In genomic region chr5:134437340-134438267, GRCh38 we compare ENCODE assay signal across 1 cellular context.
TF ChIP-seq lines count a peak whose summit lies in the region.

No MANE protein-coding gene starts in this region.

TF ChIP-seq in K562, 482 proteins besides CTCF, POLR2A, EP300 and RAD21 (continued from another document and continues in another):
- no peak for TF ChIP-seq CGGBP1 (CRISPR knock-in tag; IDR thresholded peaks at IDR 0.05)
- no peak for TF ChIP-seq ZZZ3 (IDR thresholded peaks at IDR 0.05)
- no peak for TF ChIP-seq PPARD (CRISPR knock-in tag; IDR thresholded peaks at IDR 0.05)
- no peak; the same call in 1 of the 2 replicates for TF ChIP-seq NR2C2 (CRISPR knock-in tag; IDR thresholded peaks at IDR 0.05)
- no peak for TF ChIP-seq NR2C2 (tag; IDR thresholded peaks at IDR 0.05)
- TF ChIP-seq BDP1 (IDR thresholded peaks at IDR 0.05; ENCODE audit: insufficient read depth, insufficient read length) = no peak
- 0 out of 4 replicates have a peak, but pooled peaks of 1 of the 2 experiments have one; percentile 21 for TF ChIP-seq NRF1 (conservative IDR thresholded peaks at IDR 0.05 in 1 of 2, IDR thresholded peaks at IDR 0.05 in 1 of 2)
- TF ChIP-seq CAMTA2 (CRISPR knock-in tag; conservative IDR thresholded peaks at IDR 0.05) = no peak
- TF ChIP-seq, protein P1, sequence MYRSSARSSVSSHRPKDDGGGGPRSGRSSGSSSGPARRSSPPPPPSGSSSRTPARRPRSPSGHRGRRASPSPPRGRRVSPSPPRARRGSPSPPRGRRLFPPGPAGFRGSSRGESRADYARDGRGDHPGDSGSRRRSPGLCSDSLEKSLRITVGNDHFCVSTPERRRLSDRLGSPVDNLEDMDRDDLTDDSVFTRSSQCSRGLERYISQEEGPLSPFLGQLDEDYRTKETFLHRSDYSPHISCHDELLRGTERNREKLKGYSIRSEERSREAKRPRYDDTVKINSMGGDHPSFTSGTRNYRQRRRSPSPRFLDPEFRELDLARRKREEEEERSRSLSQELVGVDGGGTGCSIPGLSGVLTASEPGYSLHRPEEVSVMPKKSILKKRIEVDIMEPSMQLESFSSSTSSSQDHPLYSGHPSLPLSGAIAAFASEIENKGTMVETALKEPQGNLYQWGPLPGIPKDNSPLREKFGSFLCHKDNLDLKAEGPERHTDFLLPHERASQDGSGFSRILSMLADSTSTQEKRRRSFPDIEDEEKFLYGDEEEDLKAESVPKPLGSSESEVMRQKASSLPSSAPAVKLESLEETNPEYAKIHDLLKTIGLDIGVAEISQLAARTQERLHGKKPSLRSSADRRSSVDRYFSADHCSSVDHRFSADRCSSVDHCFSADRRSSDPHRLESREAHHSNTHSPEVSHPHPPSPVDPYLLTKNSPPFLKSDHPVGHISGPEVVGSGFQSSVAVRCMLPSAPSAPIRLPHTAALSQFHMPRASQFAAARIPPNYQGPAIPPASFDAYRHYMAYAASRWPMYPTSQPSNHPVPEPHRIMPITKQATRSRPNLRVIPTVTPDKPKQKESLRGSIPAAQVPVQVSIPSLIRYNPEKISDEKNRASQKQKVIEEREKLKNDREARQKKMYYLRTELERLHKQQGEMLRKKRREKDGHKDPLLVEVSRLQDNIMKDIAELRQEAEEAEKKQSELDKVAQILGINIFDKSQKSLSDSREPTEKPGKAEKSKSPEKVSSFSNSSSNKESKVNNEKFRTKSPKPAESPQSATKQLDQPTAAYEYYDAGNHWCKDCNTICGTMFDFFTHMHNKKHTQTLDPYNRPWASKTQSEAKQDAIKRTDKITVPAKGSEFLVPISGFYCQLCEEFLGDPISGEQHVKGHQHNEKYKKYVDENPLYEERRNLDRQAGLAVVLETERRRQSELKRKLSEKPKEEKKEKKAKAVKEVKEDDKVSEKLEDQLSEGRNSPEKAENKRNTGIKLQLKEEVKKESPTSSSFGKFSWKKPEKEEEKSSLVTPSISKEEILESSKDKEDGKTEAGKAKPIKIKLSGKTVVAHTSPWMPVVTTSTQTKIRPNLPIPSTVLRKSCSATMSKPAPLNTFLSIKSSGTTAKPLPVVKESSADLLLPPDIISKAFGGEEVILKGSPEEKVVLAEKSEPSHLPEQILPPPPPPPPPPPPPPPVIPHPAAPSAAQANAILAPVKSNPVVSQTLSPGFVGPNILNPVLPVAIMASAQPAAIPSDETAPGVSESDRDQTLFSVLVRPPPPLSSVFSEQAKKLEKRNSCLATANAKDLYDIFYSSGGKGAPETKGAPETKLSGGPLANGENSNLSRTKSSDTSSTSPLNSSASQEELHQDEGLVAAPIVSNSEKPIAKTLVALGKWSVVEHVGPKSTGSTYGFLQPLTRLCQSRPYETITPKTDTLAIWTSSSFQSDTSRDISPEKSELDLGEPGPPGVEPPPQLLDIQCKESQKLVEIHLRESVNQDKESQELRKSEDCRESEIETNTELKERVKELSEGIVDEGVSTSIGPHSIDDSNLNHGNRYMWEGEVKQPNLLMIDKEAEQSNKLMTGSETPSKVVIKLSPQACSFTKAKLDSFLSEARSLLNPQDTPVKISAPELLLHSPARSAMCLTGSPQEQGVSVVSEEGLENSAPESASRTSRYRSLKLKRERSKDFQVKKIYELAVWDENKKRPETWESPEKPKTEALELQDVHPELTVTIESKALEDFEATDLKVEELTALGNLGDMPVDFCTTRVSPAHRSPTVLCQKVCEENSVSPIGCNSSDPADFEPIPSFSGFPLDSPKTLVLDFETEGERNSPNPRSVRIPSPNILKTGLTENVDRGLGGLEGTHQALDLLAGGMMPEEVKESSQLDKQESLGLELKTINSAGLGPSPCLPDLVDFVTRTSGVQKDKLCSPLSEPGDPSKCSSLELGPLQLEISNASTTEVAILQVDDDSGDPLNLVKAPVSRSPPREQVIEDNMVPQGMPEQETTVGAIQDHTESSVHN (IDR thresholded peaks at IDR 0.05; ENCODE audit: borderline replicate concordance in 1 of 2, low read depth in 1 of 2) = peak in 1 of 2 experiments; percentile 33; a peak in 1 of 4 replicates
- TF ChIP-seq ZNF134 (CRISPR knock-in tag; conservative IDR thresholded peaks at IDR 0.05) = no peak
- TF ChIP-seq MYNN (IDR thresholded peaks at IDR 0.05) = peak; percentile 74; the same call in 1 of the 2 replicates
- TF ChIP-seq MYNN (CRISPR knock-in tag; IDR thresholded peaks at IDR 0.05) = no peak
- 0 out of 2 replicates have a peak, but pooled peaks have one; percentile 20 for TF ChIP-seq HOMEZ (CRISPR knock-in tag; IDR thresholded peaks at IDR 0.05)
- TF ChIP-seq, protein P2, sequence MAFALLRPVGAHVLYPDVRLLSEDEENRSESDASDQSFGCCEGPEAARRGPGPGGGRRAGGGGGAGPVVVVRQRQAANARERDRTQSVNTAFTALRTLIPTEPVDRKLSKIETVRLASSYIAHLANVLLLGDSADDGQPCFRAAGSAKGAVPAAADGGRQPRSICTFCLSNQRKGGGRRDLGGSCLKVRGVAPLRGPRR (CRISPR knock-in tag; IDR thresholded peaks at IDR 0.05) = no peak
- 0 out of 2 replicates have a peak, but pooled peaks have one; percentile 52 for TF ChIP-seq ETS1 (conservative IDR thresholded peaks at IDR 0.05; ENCODE audit: control insufficient read depth, low read depth, low read length)
- peak; percentile 96 for TF ChIP-seq CBFA2T2 (conservative IDR thresholded peaks at IDR 0.05)
- 0 out of 2 replicates have a peak, but pooled peaks have one; percentile 65 for TF ChIP-seq NBN (IDR thresholded peaks at IDR 0.05; ENCODE audit: low read depth)
- TF ChIP-seq, protein P3, sequence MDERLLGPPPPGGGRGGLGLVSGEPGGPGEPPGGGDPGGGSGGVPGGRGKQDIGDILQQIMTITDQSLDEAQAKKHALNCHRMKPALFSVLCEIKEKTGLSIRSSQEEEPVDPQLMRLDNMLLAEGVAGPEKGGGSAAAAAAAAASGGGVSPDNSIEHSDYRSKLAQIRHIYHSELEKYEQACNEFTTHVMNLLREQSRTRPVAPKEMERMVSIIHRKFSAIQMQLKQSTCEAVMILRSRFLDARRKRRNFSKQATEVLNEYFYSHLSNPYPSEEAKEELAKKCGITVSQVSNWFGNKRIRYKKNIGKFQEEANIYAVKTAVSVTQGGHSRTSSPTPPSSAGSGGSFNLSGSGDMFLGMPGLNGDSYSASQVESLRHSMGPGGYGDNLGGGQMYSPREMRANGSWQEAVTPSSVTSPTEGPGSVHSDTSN (CRISPR knock-in tag; IDR thresholded peaks at IDR 0.05; ENCODE audit: low read depth) = no peak
- TF ChIP-seq, protein P3 (tag; conservative IDR thresholded peaks at IDR 0.05; ENCODE audit: low read depth) = peak; percentile 61; the same call in 1 of the 2 replicates
- no peak for TF ChIP-seq SMARCA5 (IDR thresholded peaks at IDR 0.05)
- TF ChIP-seq, protein P4, sequence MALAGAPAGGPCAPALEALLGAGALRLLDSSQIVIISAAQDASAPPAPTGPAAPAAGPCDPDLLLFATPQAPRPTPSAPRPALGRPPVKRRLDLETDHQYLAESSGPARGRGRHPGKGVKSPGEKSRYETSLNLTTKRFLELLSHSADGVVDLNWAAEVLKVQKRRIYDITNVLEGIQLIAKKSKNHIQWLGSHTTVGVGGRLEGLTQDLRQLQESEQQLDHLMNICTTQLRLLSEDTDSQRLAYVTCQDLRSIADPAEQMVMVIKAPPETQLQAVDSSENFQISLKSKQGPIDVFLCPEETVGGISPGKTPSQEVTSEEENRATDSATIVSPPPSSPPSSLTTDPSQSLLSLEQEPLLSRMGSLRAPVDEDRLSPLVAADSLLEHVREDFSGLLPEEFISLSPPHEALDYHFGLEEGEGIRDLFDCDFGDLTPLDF (CRISPR knock-in tag; IDR thresholded peaks at IDR 0.05) = no peak
- TF ChIP-seq NFE2L1 (tag; IDR thresholded peaks at IDR 0.05; ENCODE audit: borderline replicate concordance, low read depth) = peak; percentile 58
- TF ChIP-seq CBFB (CRISPR knock-in tag; IDR thresholded peaks at IDR 0.05) = 0 out of 2 replicates have a peak, but pooled peaks have one; percentile 51
- TF ChIP-seq CREB1 (IDR thresholded peaks at IDR 0.05) = peak; percentile 45
- TF ChIP-seq CREB1 (CRISPR knock-in tag; IDR thresholded peaks at IDR 0.05) = no peak
- TF ChIP-seq SUPT5H (IDR thresholded peaks at IDR 0.05) = no peak
- TF ChIP-seq HDAC2 (IDR thresholded peaks at IDR 0.05) = peak; percentile 88
- TF ChIP-seq ZNF79 (CRISPR knock-in tag; IDR thresholded peaks at IDR 0.05; ENCODE audit: low read depth) = no peak
- peak; percentile 73 for TF ChIP-seq ZNF175 (CRISPR knock-in tag; IDR thresholded peaks at IDR 0.05; ENCODE audit: low read depth)
- TF ChIP-seq FOXA1 (IDR thresholded peaks at IDR 0.05; ENCODE audit: borderline replicate concordance) = no peak
- peak; percentile 51; the same call in 1 of the 2 replicates for TF ChIP-seq MTA3 (IDR thresholded peaks at IDR 0.05; ENCODE audit: borderline replicate concordance)
